In genomic region chr2:73674696-73675157, GRCh38 we compare ENCODE assay signal across 14 cellular contexts. TPM values are rescaled to one million over a fixed set of nuclear protein-coding genes. Genes with fewer than 3 reads are reported as not detected.
"Had no signal": no experiment of that assay in that cellular context is flagged by ENCODE, and none has a peak within 500 bp of the region (broad histone marks: within the 10 kb centered on the region; RNA-seq: fewer than 3 reads in every experiment).

No MANE protein-coding gene starts in this region.

RNA-seq across cellular contexts. Expression of gene NAT8, which starts 32.5 kb away (rescaled TPM):
- total RNA-seq: activated CD4-positive, alpha-beta memory T cell treated with anti-CD3 and anti-CD28 coated beads for 36 hours; activated CD8-positive, alpha-beta memory T cell treated with anti-CD3 and anti-CD28 coated beads, Interleukin-2, amount 10 ng/mL, durations not matched to agents 7 days and 5 days; fibroblast of lung; gastroesophageal sphincter; heart right ventricle; lower lobe of right lung; myocyte; neural crest cell; osteoblast; prostate gland; smooth muscle cell; stomach; testis; upper lobe of left lung had no signal
- polyA plus RNA-seq: fibroblast of lung, heart right ventricle, smooth muscle cell, stomach had no signal
